ENCODE assay signal across 27 cellular contexts in the genomic region with DNA sequence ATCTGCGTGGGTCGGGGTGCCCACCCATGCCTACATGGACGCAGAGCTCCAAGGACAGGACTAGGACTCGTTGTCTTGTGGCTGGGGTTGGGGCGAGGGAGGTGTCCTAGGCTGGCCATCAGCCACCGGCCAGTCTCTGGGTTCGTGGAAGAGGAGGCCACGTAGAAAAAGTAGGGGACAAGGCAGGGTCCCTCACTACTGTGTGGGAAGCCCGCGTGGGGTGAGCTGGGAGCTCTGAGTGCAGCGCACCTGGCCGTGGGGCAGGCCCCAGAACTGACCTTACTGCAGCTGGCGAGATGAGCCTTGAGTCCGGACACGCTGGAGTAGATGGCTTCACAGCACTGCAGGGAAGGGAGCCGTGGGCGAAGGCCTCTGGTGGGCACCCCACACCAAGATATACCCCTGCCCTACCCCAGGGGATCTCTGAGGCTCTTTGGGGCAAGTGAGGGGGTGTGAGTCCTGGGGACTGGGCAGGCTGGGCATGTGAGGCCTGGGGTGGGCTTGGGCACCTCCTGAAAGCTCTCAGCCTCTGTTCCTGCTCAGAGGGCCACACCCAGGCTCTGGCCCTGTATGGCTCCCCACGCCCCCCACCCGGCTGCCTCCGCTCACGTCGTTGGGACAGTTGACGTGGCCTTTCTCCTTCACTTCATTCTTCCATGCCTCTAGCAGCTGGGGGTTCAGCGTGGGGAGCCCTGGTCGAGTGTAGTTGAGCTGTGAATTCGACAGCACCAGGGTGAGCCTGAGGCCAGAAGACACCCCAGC. TPM values are rescaled to one million over a fixed set of nuclear protein-coding genes. Genes with fewer than 3 reads are reported as not detected.
DNase-seq lines count a peak whose midpoint lies in the region; ATAC-seq, FAIRE-seq and TF ChIP-seq lines count a peak whose summit lies in the region.
"Had no signal": no experiment of that assay in that cellular context is flagged by ENCODE, and none has a peak within 500 bp of the region (broad histone marks: within the 10 kb centered on the region; RNA-seq: fewer than 3 reads in every experiment).

No MANE protein-coding gene starts in this region.

- H3K4me3 ChIP-seq in neural progenitor cell = no peak overlapping the region
- H3K4me3 ChIP-seq in spleen = no peak overlapping the region
- no peak overlapping the region for H3K4me3 ChIP-seq in stomach
- H3K4me3 ChIP-seq: BLaER1 had no signal

- H3K4me1 Mint-ChIP-seq in glutamatergic neuron (ENCODE audit: low read depth, unreplicated experiment) (no peaks in the 10 kb centered on the region), neural progenitor cell (peaks cover 8% of the 10 kb centered on the region)

- H3K27ac ChIP-seq in neural progenitor cell = no peak overlapping the region
- no peak overlapping the region for H3K27ac ChIP-seq in spleen
- H3K27ac ChIP-seq in stomach = no peak overlapping the region
- H3K27ac ChIP-seq: BLaER1 had no signal

- no peaks in the 10 kb centered on the region for H3K36me3 ChIP-seq in neural progenitor cell
- peaks cover 0 to 73% (median 57%) of the 10 kb centered on the region in 6 donors for H3K36me3 ChIP-seq in spleen
- peaks cover 30 to 74% (median 72%) of the 10 kb centered on the region in 4 donors for H3K36me3 ChIP-seq in stomach

- H3F3A ChIP-seq in neural progenitor cell (ENCODE audit: low read depth) = peaks cover 23% of the 10 kb centered on the region

- no peak overlapping the region for H3K4me2 ChIP-seq in neural progenitor cell
- H3K4me2 ChIP-seq: BLaER1 had no signal

- TF ChIP-seq EP300 in stomach (IDR thresholded peaks at IDR 0.05) = no peak

- no peaks in the 10 kb centered on the region for H3K9me3 ChIP-seq in neural progenitor cell (ENCODE audit: low read depth)
- peaks cover 0 to 7% (median 0%) of the 10 kb centered on the region in 8 donors for H3K9me3 ChIP-seq in spleen
- H3K9me3 ChIP-seq in stomach = peaks cover 0 to 14% (median 1%) of the 10 kb centered on the region in 4 donors

- TF ChIP-seq CTCF in glutamatergic neuron (IDR thresholded peaks at IDR 0.05; ENCODE audit: partially characterized antibody, unreplicated experiment) = no peak
- no peak for TF ChIP-seq CTCF in neural progenitor cell (IDR thresholded peaks at IDR 0.05)
- TF ChIP-seq CTCF in spleen (IDR thresholded peaks at IDR 0.05 in 8 of 11, conservative IDR thresholded peaks at IDR 0.05 in 3 of 11) = no peak
- TF ChIP-seq CTCF in stomach (IDR thresholded peaks at IDR 0.05) = no peak

- no peak overlapping the region for H3K4me3 Mint-ChIP-seq in glutamatergic neuron (ENCODE audit: unreplicated experiment)
- H3K4me3 Mint-ChIP-seq in neural progenitor cell = no peak overlapping the region

- intact Hi-C loops in Right ventricle myocardium superior (cut with DNase I) (no loop called here), cardiac septum (cut with DNase I) (no loop called here), spleen (cut with DNase I; ENCODE audit: low total_unique reads) (no loop called here), stomach (cut with DNase I; ENCODE audit: low total_unique reads) (no loop called here)

- H3K27me3 Mint-ChIP-seq in glutamatergic neuron (ENCODE audit: unreplicated experiment) = no peaks in the 10 kb centered on the region
- H3K27me3 Mint-ChIP-seq in neural progenitor cell (ENCODE audit: insufficient read depth, low read depth) = peaks cover 4% of the 10 kb centered on the region
- H3K27me3 Mint-ChIP-seq: CD4-positive, CD25-positive, alpha-beta regulatory T cell; IgD-negative memory B cell had no signal

- FAIRE-seq in GM19239 (lab: Jason Lieb, UNC) = no peak
- FAIRE-seq: A204.1, D721Med, G401.6 had no signal

- H3K9me3 Mint-ChIP-seq in glutamatergic neuron (ENCODE audit: unreplicated experiment) (no peaks in the 10 kb centered on the region), neural progenitor cell (no peaks in the 10 kb centered on the region)
- H3K9me3 Mint-ChIP-seq: CD4-positive, CD25-positive, alpha-beta regulatory T cell had no signal

- H3K4me1 ChIP-seq in neural progenitor cell (peaks cover 19% of the 10 kb centered on the region), spleen (peaks cover 7 to 17% (median 14%) of the 10 kb centered on the region in 6 donors), stomach (peaks cover 9 to 17% (median 14%) of the 10 kb centered on the region in 4 donors)

- DNase-seq in Right ventricle myocardium superior (peak; percentile 24), cardiac septum (ENCODE audit: low spot score) (no peak), glutamatergic neuron (peak; percentile 1), neural progenitor cell (ENCODE audit: low spot score) (no peak), spleen (peak; percentile 73), stomach (no peak), dedifferentiated amniotic fluid mesenchymal stem cell (ENCODE audit: extremely low spot score) (no peak), GM19239 (ENCODE audit: insufficient read length, low spot score) (no peak)
- DNase-seq: DMS53; NCI-H1048; NCI-H1417; NCI-H1694; NCI-H2029 treated with DMSO at 0.1 percent for 48 hours; NCI-H446 treated with DMSO at 0.1 percent for 48 hours; NCI-H526; NCI-H82; NK-92 treated with Interleukin-12 subunit alpha and Interleukin-12 subunit beta, amount 100 ng/mL, for 24 hours; PC-3; SHP77 treated with DMSO at 0.1 percent for 48 hours had no signal

- H2AFZ ChIP-seq in neural progenitor cell (replicated peaks) = no peak overlapping the region

- H3K79me2 ChIP-seq in neural progenitor cell (ENCODE audit: low read depth) = no peaks in the 10 kb centered on the region

- no peak overlapping the region for H3K27ac Mint-ChIP-seq in glutamatergic neuron (ENCODE audit: unreplicated experiment)
- peak overlapping the region; percentile 46 for H3K27ac Mint-ChIP-seq in neural progenitor cell
- H3K27ac Mint-ChIP-seq: CD4-positive, CD25-positive, alpha-beta regulatory T cell had no signal

- ATAC-seq in Right ventricle myocardium superior (ENCODE audit: poor library complexity) = no peak
- ATAC-seq: HCT116, PC-3 had no signal

- 88 to 98% (median 95%) methylated on average over 19 to 26 of the region's 26 CpGs for WGBS in spleen, 5 donors
- WGBS in stomach, 5 donors = 87 to 93% (median 92%) methylated on average over 25 to 26 of the region's 26 CpGs

- H3K27me3 ChIP-seq in neural progenitor cell (no peaks in the 10 kb centered on the region), spleen (replicated peaks in 1 of 7) (no peaks in the 10 kb centered on the region), stomach (no peaks in the 10 kb centered on the region)
- H3K27me3 ChIP-seq: BLaER1 had no signal

- peaks cover 13% of the 10 kb centered on the region for H4K20me1 ChIP-seq in neural progenitor cell (ENCODE audit: low read depth)

- TF ChIP-seq POLR2A in spleen (IDR thresholded peaks at IDR 0.05) (no peak), stomach (IDR thresholded peaks at IDR 0.05) (no peak)

- no peak overlapping the region for H3K9ac ChIP-seq in neural progenitor cell
- H3K9ac ChIP-seq: BLaER1 had no signal

- H3K36me3 Mint-ChIP-seq in glutamatergic neuron (ENCODE audit: unreplicated experiment) (no peaks in the 10 kb centered on the region), neural progenitor cell (peaks cover 2% of the 10 kb centered on the region)
- H3K36me3 Mint-ChIP-seq: IgD-negative memory B cell had no signal

RNA-seq across cellular contexts. Expression of gene UCKL1, which starts 5.6 kb away (rescaled TPM):
- total RNA-seq in Right ventricle myocardium superior (54.4 TPM), cardiac septum (43.2 TPM), glutamatergic neuron (ENCODE audit: unreplicated experiment) (130 TPM), neural progenitor cell (ENCODE audit: low replicate concordance) (10.8 and 22.7 TPM in 2 replicates), spleen (10 to 100 TPM; 34.2 to 52.2 (median 47.1) TPM), stomach (100 to 1,000 TPM in 1 of 5 donors, 10 to 100 TPM in 4; 20.9 to 107 (median 36.8) TPM)
- polyA plus RNA-seq in spleen (10 to 100 TPM; 36.0 to 68.0 (median 62.7) TPM), stomach (10 to 100 TPM; 17.7 to 60.5 (median 24.0) TPM)

RNA-seq across cellular contexts. Expression of gene ZNF512B, which starts 7.9 kb away (rescaled TPM):
- total RNA-seq in Right ventricle myocardium superior = 11.3 TPM
- 12.8 TPM for total RNA-seq in cardiac septum
- total RNA-seq in glutamatergic neuron (ENCODE audit: unreplicated experiment) = 32.2 TPM
- 2.9 and 11.4 TPM in 2 replicates for total RNA-seq in neural progenitor cell (ENCODE audit: low replicate concordance)
- total RNA-seq in spleen = 10 to 100 TPM in 6 of 7 donors, 1 to 10 TPM in 1; 9.5 to 21.8 (median 12.8) TPM
- polyA plus RNA-seq in spleen = 10 to 100 TPM in 1 of 3 donors, 1 to 10 TPM in 2; 3.4 to 12.0 (median 3.8) TPM
- total RNA-seq in stomach = 10 to 100 TPM in 2 of 5 donors, 1 to 10 TPM in 3; 6.1 to 12.1 (median 9.2) TPM
- 1 to 10 TPM; 3.5 to 7.6 (median 6.3) TPM for polyA plus RNA-seq in stomach

RNA-seq across cellular contexts. Expression of gene SAMD10, which starts 17.6 kb away (rescaled TPM):
- total RNA-seq in Right ventricle myocardium superior (6.0 TPM), cardiac septum (4.0 TPM), glutamatergic neuron (ENCODE audit: unreplicated experiment) (3.1 TPM), neural progenitor cell (ENCODE audit: low replicate concordance) (0.19 and 4.9 TPM in 2 replicates), spleen (10 to 100 TPM in 3 of 7 donors, 1 to 10 TPM in 4; 6.0 to 13.8 (median 8.9) TPM), stomach (10 to 100 TPM in 2 of 5 donors, 1 to 10 TPM in 3; 2.9 to 68.1 (median 9.4) TPM)
- polyA plus RNA-seq in spleen (10 to 100 TPM in 1 of 3 donors, 1 to 10 TPM in 2; 5.9 to 10.1 (median 6.1) TPM), stomach (1 to 10 TPM; 4.9 to 6.6 (median 6.3) TPM)
- total RNA-seq: H4 had no signal

RNA-seq across cellular contexts. Expression of gene PRPF6, which starts 19.1 kb away (rescaled TPM):
- total RNA-seq in Right ventricle myocardium superior = 45.3 TPM
- 47.5 TPM for total RNA-seq in cardiac septum
- total RNA-seq in glutamatergic neuron (ENCODE audit: unreplicated experiment) = 60.9 TPM
- total RNA-seq in neural progenitor cell (ENCODE audit: low replicate concordance) = 51.9 and 77.0 TPM in 2 replicates
- total RNA-seq in spleen = 10 to 100 TPM; 53.4 to 71.1 (median 61.6) TPM
- 10 to 100 TPM; 39.9 to 52.4 (median 41.9) TPM for polyA plus RNA-seq in spleen
- 10 to 100 TPM; 30.4 to 67.4 (median 39.7) TPM for total RNA-seq in stomach
- 10 to 100 TPM; 27.0 to 44.2 (median 39.6) TPM for polyA plus RNA-seq in stomach

Comparison
In these comparisons a context has a peak if more than half of its experiments do, and no peak if none do; other contexts are left out.
1. DNase-seq: peak in Right ventricle myocardium superior (single experiment), glutamatergic neuron (single experiment) and spleen (single experiment); none in cardiac septum (single experiment), neural progenitor cell (single experiment), stomach (single experiment), dedifferentiated amniotic fluid mesenchymal stem cell (single experiment) and GM19239 (single experiment).